Comparison of ENCODE assay signal across 1 cellular context in genomic region chr4:76585897-76586360, GRCh38.
TF ChIP-seq lines count a peak whose summit lies in the region.

No MANE protein-coding gene starts in this region.

TF ChIP-seq in HEK293, 187 proteins besides CTCF, POLR2A, EP300 and RAD21 (continued from another document and continues in another):
- no peak for TF ChIP-seq ZNF558 (tag by site-specific recombination; IDR thresholded peaks at IDR 0.05)
- TF ChIP-seq ZNF146 (tag by site-specific recombination; IDR thresholded peaks at IDR 0.05) = no peak
- TF ChIP-seq ZNF544 (tag by site-specific recombination; IDR thresholded peaks at IDR 0.05) = no peak
- no peak for TF ChIP-seq SALL2 (tag by site-specific recombination; IDR thresholded peaks at IDR 0.05; ENCODE audit: borderline replicate concordance)
- TF ChIP-seq ZNF513 (tag by site-specific recombination; IDR thresholded peaks at IDR 0.05) = no peak
- TF ChIP-seq ZNF184 (tag by site-specific recombination; IDR thresholded peaks at IDR 0.05) = no peak
- no peak for TF ChIP-seq ZNF837 (tag by site-specific recombination; IDR thresholded peaks at IDR 0.05)
- no peak for TF ChIP-seq TSHZ1 (tag by site-specific recombination; IDR thresholded peaks at IDR 0.05; ENCODE audit: borderline replicate concordance)
- no peak for TF ChIP-seq KLF9 (tag by site-specific recombination; IDR thresholded peaks at IDR 0.05; ENCODE audit: low read depth)
- TF ChIP-seq PRDM10 (tag by site-specific recombination; IDR thresholded peaks at IDR 0.05) = peak; percentile 67
- TF ChIP-seq ZNF530 (tag by site-specific recombination; IDR thresholded peaks at IDR 0.05; ENCODE audit: low read depth) = no peak
- no peak for TF ChIP-seq KLF17 (tag by site-specific recombination; IDR thresholded peaks at IDR 0.05)
- no peak for TF ChIP-seq ELK4 (IDR thresholded peaks at IDR 0.05; ENCODE audit: borderline replicate concordance, low read depth, low read length)
- TF ChIP-seq REST (tag by site-specific recombination; IDR thresholded peaks at IDR 0.05) = no peak
- no peak for TF ChIP-seq ZNF223 (tag by site-specific recombination; IDR thresholded peaks at IDR 0.05)
- TF ChIP-seq MZF1 (tag by site-specific recombination; IDR thresholded peaks at IDR 0.05; ENCODE audit: borderline replicate concordance) = no peak
- peak; percentile 58; the same call in 1 of the 2 replicates for TF ChIP-seq ZBTB17 (tag by site-specific recombination; IDR thresholded peaks at IDR 0.05)
- TF ChIP-seq BCL6B (tag by site-specific recombination; IDR thresholded peaks at IDR 0.05) = no peak
- TF ChIP-seq HOXD13 (CRISPR knock-in tag; IDR thresholded peaks at IDR 0.05; ENCODE audit: borderline replicate concordance) = no peak
- TF ChIP-seq ZNF623 (tag by site-specific recombination; IDR thresholded peaks at IDR 0.05) = no peak
- no peak for TF ChIP-seq ZNF76 (tag by site-specific recombination; IDR thresholded peaks at IDR 0.05; ENCODE audit: borderline replicate concordance, low read depth)
- TF ChIP-seq INSM2 (tag by site-specific recombination; IDR thresholded peaks at IDR 0.05) = no peak
- no peak for TF ChIP-seq ZNF610 (tag by site-specific recombination; IDR thresholded peaks at IDR 0.05; ENCODE audit: borderline replicate concordance)
- peak; percentile 55; the same call in 1 of the 2 replicates for TF ChIP-seq ZBTB44 (tag by site-specific recombination; IDR thresholded peaks at IDR 0.05)
- no peak for TF ChIP-seq ZNF596 (tag by site-specific recombination; IDR thresholded peaks at IDR 0.05)
- no peak for TF ChIP-seq ZNF571 (tag by site-specific recombination; IDR thresholded peaks at IDR 0.05)
- TF ChIP-seq ZNF138 (tag by site-specific recombination; IDR thresholded peaks at IDR 0.05; ENCODE audit: borderline replicate concordance) = no peak
- no peak for TF ChIP-seq ZNF416 (tag by site-specific recombination; IDR thresholded peaks at IDR 0.05)
- TF ChIP-seq ZNF704 (tag by site-specific recombination; IDR thresholded peaks at IDR 0.05) = no peak
- no peak for TF ChIP-seq ZNF629 (tag by site-specific recombination; IDR thresholded peaks at IDR 0.05)
- TF ChIP-seq ZNF248 (tag by site-specific recombination; IDR thresholded peaks at IDR 0.05) = no peak
- peak; percentile 84; the same call in 1 of the 2 replicates for TF ChIP-seq SCRT1 (tag by site-specific recombination; IDR thresholded peaks at IDR 0.05; ENCODE audit: borderline replicate concordance)
- TF ChIP-seq KLF1 (tag by site-specific recombination; IDR thresholded peaks at IDR 0.05) = no peak
- no peak for TF ChIP-seq ZNF155 (tag by site-specific recombination; IDR thresholded peaks at IDR 0.05)
- TF ChIP-seq ZNF677 (tag by site-specific recombination; IDR thresholded peaks at IDR 0.05) = no peak
- TF ChIP-seq ZSCAN23 (tag by site-specific recombination; IDR thresholded peaks at IDR 0.05) = no peak
- TF ChIP-seq YY2 (tag by site-specific recombination; IDR thresholded peaks at IDR 0.05) = no peak
- no peak for TF ChIP-seq ZNF777 (tag by site-specific recombination; IDR thresholded peaks at IDR 0.05; ENCODE audit: borderline replicate concordance)
